1 cellular context compared by ENCODE assay signal in genomic region chr13:59422646-59423045, GRCh38.
TF ChIP-seq lines count a peak whose summit lies in the region.

No MANE protein-coding gene starts in this region.

TF ChIP-seq in IMR-90, 13 proteins besides CTCF, POLR2A, EP300 and RAD21 (continued from another document):
- TF ChIP-seq USF2 (IDR thresholded peaks at IDR 0.05; ENCODE audit: low read depth, low read length) (no peak), SMC3 (IDR thresholded peaks at IDR 0.05; ENCODE audit: low read depth, low read length) (no peak)
